12 cellular contexts compared by ENCODE assay signal in the genomic region with DNA sequence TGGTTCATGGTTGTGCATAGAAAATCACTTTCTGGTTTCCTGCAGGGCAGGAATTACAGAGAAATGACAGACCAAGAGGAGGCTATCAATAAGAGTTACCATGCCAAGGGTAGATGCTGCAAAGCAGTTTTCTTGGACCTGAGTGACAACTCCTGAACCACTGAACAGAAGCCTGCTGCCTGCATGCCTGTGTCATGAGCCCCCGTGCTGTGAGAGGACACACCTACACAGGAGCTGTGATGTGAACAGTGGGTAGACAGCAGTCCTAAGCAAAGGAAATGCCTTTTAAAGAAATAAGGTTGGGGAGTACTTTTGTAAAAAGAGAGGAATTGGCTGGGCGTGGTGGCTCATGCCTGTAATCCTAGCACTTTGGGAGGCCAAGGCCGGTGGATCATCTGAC. TPM values are rescaled to one million over a fixed set of nuclear protein-coding genes. Genes with fewer than 3 reads are reported as not detected.
DNase-seq lines count a peak whose midpoint lies in the region; ATAC-seq and TF ChIP-seq lines count a peak whose summit lies in the region.
"Had no signal": no experiment of that assay in that cellular context is flagged by ENCODE, and none has a peak within 500 bp of the region (broad histone marks: within the 10 kb centered on the region; RNA-seq: fewer than 3 reads in every experiment).

No MANE protein-coding gene starts in this region.

- ATAC-seq in IMR-90 (ENCODE audit: low read depth): no peak
- ATAC-seq in activated CD8-positive, alpha-beta T cell treated with anti-CD3 and anti-CD28 coated beads for 36 hours: no peak
- ATAC-seq in Right ventricle myocardium superior (ENCODE audit: poor library complexity): no peak
- no peak for ATAC-seq in esophagus mucosa
- ATAC-seq in HG03432 (IDR thresholded peaks at IDR 0.05; ENCODE audit: unreplicated experiment): no peak
- ATAC-seq: activated CD4-positive, CD25-positive, alpha-beta regulatory T cell treated with anti-CD3 and anti-CD28 coated beads, Interleukin-2, amount 50 U/mL, for 24 hours had no signal

- H2BK120ac ChIP-seq in IMR-90 (ENCODE audit: low read depth, low read length): no peak overlapping the region

- intact Hi-C loops in IMR-90 (cut with micrococcal nuclease): loop anchor here (1.0 kb wide), 1 partner anchor 783 kb away; no protein-coding TSS in a partner anchor
- intact Hi-C loops in activated CD8-positive, alpha-beta T cell treated with anti-CD3 and anti-CD28 coated beads for 36 hours (cut with micrococcal nuclease): loop anchor here (2.0 kb wide), 2 partner anchors 495 to 675 kb away; no protein-coding TSS in a partner anchor
- intact Hi-C loops in Right ventricle myocardium superior (cut with DNase I): loop anchor here (2.0 to 10.0 kb wide), 4 partner anchors 311 to 783 kb away; partner anchors contain the start of gene KLF7

- peaks cover 30% of the 10 kb centered on the region for H3K4me1 Mint-ChIP-seq in activated CD8-positive, alpha-beta T cell treated with anti-CD3 and anti-CD28 coated beads for 36 hours (ENCODE audit: low read depth)
- H3K4me1 Mint-ChIP-seq in activated naive CD4-positive, alpha-beta T cell treated with anti-CD3 and anti-CD28 coated beads, Interleukin-2, amount 10 ng/mL, durations not matched to agents 7 days and 5 days: peaks cover 39% of the 10 kb centered on the region

- no peak overlapping the region for H2AFZ ChIP-seq in IMR-90 (replicated peaks; ENCODE audit: low read length, poor library complexity)

- H3K36me3 ChIP-seq in IMR-90 (ENCODE audit: control insufficient read depth, insufficient read depth, low read length) (no peaks in the 10 kb centered on the region), iPS-20b (ENCODE audit: insufficient read depth, low read depth, low read length) (no peaks in the 10 kb centered on the region)
- H3K36me3 ChIP-seq: adrenal gland had no signal

- peak overlapping the region; percentile 23; the same call in 1 of the 2 replicates for H2AK5ac ChIP-seq in IMR-90 (ENCODE audit: low read depth, low read length)

- H3K56ac ChIP-seq in IMR-90 (ENCODE audit: extremely low read depth, insufficient read depth, low read length): no peak overlapping the region

- no peak overlapping the region for H3K27ac Mint-ChIP-seq in activated CD8-positive, alpha-beta T cell treated with anti-CD3 and anti-CD28 coated beads for 36 hours
- no peak overlapping the region for H3K27ac Mint-ChIP-seq in activated naive CD4-positive, alpha-beta T cell treated with anti-CD3 and anti-CD28 coated beads, Interleukin-2, amount 10 ng/mL, durations not matched to agents 7 days and 5 days

- H3K23ac ChIP-seq in IMR-90 (ENCODE audit: low read depth, low read length): no peak overlapping the region; the same call in 1 of the 2 replicates

- in situ Hi-C loops in IMR-90 (cut with MboI; ENCODE audit: low sequenced_read_pairs): loop anchor here (10.0 to 25.0 kb wide), 2 partner anchors 587 to 781 kb away; no protein-coding TSS in a partner anchor

- no peak overlapping the region for H3K14ac ChIP-seq in IMR-90 (replicated peaks; ENCODE audit: low read depth, low read length)

- H3K36me3 Mint-ChIP-seq in activated CD8-positive, alpha-beta T cell treated with anti-CD3 and anti-CD28 coated beads for 36 hours (ENCODE audit: low read depth): no peaks in the 10 kb centered on the region
- no peaks in the 10 kb centered on the region for H3K36me3 Mint-ChIP-seq in activated naive CD4-positive, alpha-beta T cell treated with anti-CD3 and anti-CD28 coated beads, Interleukin-2, amount 10 ng/mL, durations not matched to agents 7 days and 5 days

- H3K27ac ChIP-seq in C4-2B (peak overlapping the region; percentile 34), IMR-90 (ENCODE audit: insufficient read depth, low read length) (0 out of 2 replicates have a peak overlapping the region, but pooled peaks have one; percentile 2), iPS-20b (ENCODE audit: low read length) (no peak overlapping the region)
- H3K27ac ChIP-seq: adrenal gland had no signal

- H3K4ac ChIP-seq in IMR-90 (ENCODE audit: low read depth, low read length): peak overlapping the region; percentile 51; the same call in 1 of the 2 replicates

- H3K9ac ChIP-seq in IMR-90 (ENCODE audit: low read depth, low read length) (no peak overlapping the region), iPS-20b (ENCODE audit: low read depth, low read length) (0 out of 2 replicates have a peak overlapping the region, but pooled peaks have one; percentile 0)

- no peak overlapping the region for H2AK9ac ChIP-seq in IMR-90 (replicated peaks; ENCODE audit: low read depth, low read length, poor library complexity)

- H3K4me2 ChIP-seq in IMR-90 (ENCODE audit: low read depth, low read length): no peak overlapping the region

- no peaks in the 10 kb centered on the region for H4K20me1 ChIP-seq in IMR-90 (ENCODE audit: insufficient read depth, low read length)

- no peak overlapping the region for H4K91ac ChIP-seq in IMR-90 (ENCODE audit: insufficient read depth, low read depth, low read length)

- no peak overlapping the region for H4K8ac ChIP-seq in IMR-90 (ENCODE audit: low read depth in 2 of 2, low read length in 2 of 2)

- no CpG with 5 or more reads among the region's 3 CpGs for WGBS in IMR-90 (ENCODE audit: extremely low coverage in 2 of 2, insufficient read length in 1 of 2), 2 experiments

- DNase-seq in IMR-90: no peak
- peak; percentile 17 for DNase-seq in activated CD8-positive, alpha-beta T cell treated with anti-CD3 and anti-CD28 coated beads for 36 hours
- no peak for DNase-seq in Right ventricle myocardium superior
- DNase-seq in activated naive CD4-positive, alpha-beta T cell treated with anti-CD3 and anti-CD28 coated beads, Interleukin-2, amount 10 ng/mL, durations not matched to agents 7 days and 5 days: no peak
- DNase-seq: kidney had no signal

- no peaks in the 10 kb centered on the region for H3K9me3 Mint-ChIP-seq in activated CD8-positive, alpha-beta T cell treated with anti-CD3 and anti-CD28 coated beads for 36 hours
- H3K9me3 Mint-ChIP-seq in activated naive CD4-positive, alpha-beta T cell treated with anti-CD3 and anti-CD28 coated beads, Interleukin-2, amount 10 ng/mL, durations not matched to agents 7 days and 5 days: no peaks in the 10 kb centered on the region
- H3K9me3 Mint-ChIP-seq: nephron had no signal

- H3K27me3 ChIP-seq in IMR-90 (ENCODE audit: control insufficient read depth, insufficient read depth, low read length) (no peaks in the 10 kb centered on the region), iPS-20b (ENCODE audit: insufficient read depth, low read length) (no peaks in the 10 kb centered on the region)
- H3K27me3 ChIP-seq: adrenal gland had no signal

- POLR2A ChIA-PET in IMR-90 (lab: Charles Lee; ENCODE audit: unreplicated experiment): no interaction called here
- POLR2A ChIA-PET in activated CD8-positive, alpha-beta T cell treated with anti-CD3 and anti-CD28 coated beads for 36 hours (lab: Charles Lee): no interaction called here

- peaks cover 0 to 13% of the 10 kb centered on the region in 2 experiments; a peak in 1 of 4 replicates for H3K79me1 ChIP-seq in IMR-90 (ENCODE audit: low read depth in 1 of 2, low read length in 2 of 2)

- no peaks in the 10 kb centered on the region for H3K27me3 Mint-ChIP-seq in activated CD8-positive, alpha-beta T cell treated with anti-CD3 and anti-CD28 coated beads for 36 hours
- H3K27me3 Mint-ChIP-seq in activated naive CD4-positive, alpha-beta T cell treated with anti-CD3 and anti-CD28 coated beads, Interleukin-2, amount 10 ng/mL, durations not matched to agents 7 days and 5 days: peaks cover 7% of the 10 kb centered on the region

- H3K4me3 Mint-ChIP-seq in activated CD8-positive, alpha-beta T cell treated with anti-CD3 and anti-CD28 coated beads for 36 hours: no peak overlapping the region
- H3K4me3 Mint-ChIP-seq in activated naive CD4-positive, alpha-beta T cell treated with anti-CD3 and anti-CD28 coated beads, Interleukin-2, amount 10 ng/mL, durations not matched to agents 7 days and 5 days: no peak overlapping the region
- H3K4me3 Mint-ChIP-seq: nephron had no signal

- peak overlapping the region; percentile 15; the same call in 1 of the 3 replicates for H2BK15ac ChIP-seq in IMR-90 (ENCODE audit: low read depth, low read length)

- no peak for TF ChIP-seq POLR2A in IMR-90 (IDR thresholded peaks at IDR 0.05; ENCODE audit: low read depth, low read length)

- H3K18ac ChIP-seq in IMR-90 (ENCODE audit: low read depth, low read length): no peak overlapping the region

- no peaks in the 10 kb centered on the region for H3K9me3 ChIP-seq in IMR-90 (ENCODE audit: control insufficient read depth, insufficient read depth, low read length)
- no peaks in the 10 kb centered on the region for H3K9me3 ChIP-seq in iPS-20b (ENCODE audit: insufficient read depth, low read depth, low read length)
- H3K9me3 ChIP-seq: adrenal gland had no signal

- H3K9me1 ChIP-seq in IMR-90 (ENCODE audit: insufficient read depth, low read length): peaks cover 3% of the 10 kb centered on the region

- no peak for TF ChIP-seq CTCF in C4-2B (conservative IDR thresholded peaks at IDR 0.05)
- no peak for TF ChIP-seq CTCF in IMR-90 (conservative IDR thresholded peaks at IDR 0.05; ENCODE audit: low read depth, low read length)
- no peak for TF ChIP-seq CTCF in activated CD8-positive, alpha-beta T cell treated with anti-CD3 and anti-CD28 coated beads for 36 hours (IDR thresholded peaks at IDR 0.05)

- H2BK5ac ChIP-seq in IMR-90 (ENCODE audit: low read depth, low read length, poor library complexity, severe bottlenecking): no peak overlapping the region

- no TSS peak for BruUV-seq in IMR-90 (replicated peaks; lab: Mats Ljungman, UMichigan)

- dilution Hi-C loops in IMR-90 (cut with HindIII; ENCODE audit: low sequenced_read_pairs, unreplicated experiment): no loop called here

- H3K4me1 ChIP-seq in IMR-90 (ENCODE audit: control insufficient read depth, insufficient read depth, low read length): peaks cover 10% of the 10 kb centered on the region
- peaks cover 22% of the 10 kb centered on the region; the same call in 1 of the 2 replicates for H3K4me1 ChIP-seq in iPS-20b (ENCODE audit: insufficient read depth, low read length)

- H4K5ac ChIP-seq in IMR-90 (ENCODE audit: low read depth, low read length): no peak overlapping the region

- H3K4me3 ChIP-seq in IMR-90 (ENCODE audit: insufficient read depth, low read depth, low read length): no peak overlapping the region
- H3K4me3 ChIP-seq in iPS-20b (ENCODE audit: low read length): no peak overlapping the region
- H3K4me3 ChIP-seq: adrenal gland had no signal

- TF ChIP-seq RAD21 in IMR-90 (IDR thresholded peaks at IDR 0.05; ENCODE audit: low read length): no peak

- H2BK20ac ChIP-seq in IMR-90 (ENCODE audit: low read depth, low read length): peak overlapping the region; percentile 27; the same call in 1 of the 2 replicates

- CTCF ChIA-PET in IMR-90 (lab: Yijun Ruan, JAX): no interaction called here
- CTCF ChIA-PET in activated CD8-positive, alpha-beta T cell treated with anti-CD3 and anti-CD28 coated beads for 36 hours (lab: Charles Lee): interaction anchor here (0.6 to 2.6 kb wide), 6 partner anchors 236 to 675 kb away, joined by 3 to 13 read pairs (median 4); no protein-coding TSS in a partner anchor
- CTCF ChIA-PET in activated naive CD4-positive, alpha-beta T cell treated with anti-CD3 and anti-CD28 coated beads, Interleukin-2, amount 10 ng/mL, durations not matched to agents 7 days and 5 days (lab: Charles Lee): interaction anchor here (0.7 to 3.2 kb wide), 4 partner anchors 52 to 675 kb away, joined by 3 to 15 read pairs (median 4); no protein-coding TSS in a partner anchor

RNA-seq across cellular contexts. Expression of gene CREB1, which starts 54.2 kb away (rescaled TPM):
- total RNA-seq in IMR-90 (2012; rRNA removed) (71.9 and 94.5 TPM in 2 replicates), Right ventricle myocardium superior (47.9 TPM), esophagus mucosa (35.5 TPM)
- polyA plus RNA-seq in IMR-90 (2012; rRNA removed): 22.4 and 25.6 TPM in 2 replicates
- polyA plus RNA-seq in IMR-90 (2012; cell fraction: cytosol; rRNA removed): 3.7 and 7.5 TPM in 2 replicates
- polyA plus RNA-seq in IMR-90 (2012; cell fraction: nucleus; rRNA removed; ENCODE audit: low replicate concordance): 5.5 and 24.0 TPM in 2 replicates
- 10 to 100 TPM; 92.8 to 95.8 TPM for total RNA-seq in activated CD8-positive, alpha-beta T cell treated with anti-CD3 and anti-CD28 coated beads for 36 hours
